30 cellular contexts compared by ENCODE assay signal in the genomic region with DNA sequence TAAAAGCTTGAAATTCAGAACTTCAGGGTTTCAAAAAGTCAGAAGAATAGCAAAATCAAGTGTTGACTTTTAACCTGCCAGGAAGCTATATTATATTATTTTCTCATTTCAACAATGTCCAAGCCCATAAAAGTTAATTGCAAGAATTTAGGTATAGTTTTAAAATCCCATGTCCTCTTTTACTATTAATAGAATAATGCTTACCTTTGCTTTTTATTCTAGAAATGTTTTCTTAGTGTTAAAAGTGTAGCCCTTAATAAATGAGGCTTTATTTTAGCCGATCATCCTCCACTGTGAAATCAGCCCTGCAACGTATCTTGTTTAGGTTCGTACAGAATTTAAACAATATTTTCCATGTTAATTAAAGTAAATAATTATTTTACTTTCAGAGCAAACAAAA. TPM values are rescaled to one million over a fixed set of nuclear protein-coding genes. Genes with fewer than 3 reads are reported as not detected.
"Had no signal": no experiment of that assay in that cellular context is flagged by ENCODE, and none has a peak within 500 bp of the region (broad histone marks: within the 10 kb centered on the region; RNA-seq: fewer than 3 reads in every experiment).

No MANE protein-coding gene starts in this region.

- DNase-seq: dorsolateral prefrontal cortex; effector CD4-positive, alpha-beta T cell; foreskin fibroblast; gastrocnemius medialis; heart left ventricle; islet precursor cell; kidney glomerular epithelial cell; left ventricle myocardium superior; lower lobe of right lung; naive thymus-derived CD8-positive, alpha-beta T cell; nephron progenitor cell; nucleus accumbens; posterior cingulate gyrus; psoas muscle; right cardiac atrium; spleen; stimulated activated CD4-positive, alpha-beta T cell treated with anti-CD3 and anti-CD28 coated beads, Interleukin-4, amount 100 ng/mL, for 4 hours; stimulated activated naive B cell treated with anti-CD40 and anti-IgM and Interleukin-4, amounts not matched to agents 10 μg/mL and 1 μg/mL and 100 μg/mL, for 72 hours had no signal

- H3K4me2 ChIP-seq: hepatocyte had no signal

- ATAC-seq: esophagus mucosa; gastrocnemius medialis; heart left ventricle; left ventricle myocardium superior; lower lobe of right lung; naive thymus-derived CD8-positive, alpha-beta T cell; psoas muscle; right cardiac atrium; stimulated activated naive B cell treated with anti-CD40 and anti-IgM and Interleukin-4, amounts not matched to agents 10 μg/mL and 1 μg/mL and 100 μg/mL, for 72 hours had no signal

- H3K4me3 ChIP-seq: dorsolateral prefrontal cortex, gastrocnemius medialis, heart left ventricle, hepatocyte, lower lobe of right lung, psoas muscle, skin epidermis, spleen, thoracic aorta, tibial nerve, vagina had no signal

- H3K27me3 ChIP-seq: dorsolateral prefrontal cortex, gastrocnemius medialis, heart left ventricle, hepatocyte, spleen, tibial nerve, vagina had no signal

- H3K79me2 ChIP-seq: hepatocyte had no signal

- H3K4me1 ChIP-seq: gastrocnemius medialis, heart left ventricle, lower lobe of right lung, psoas muscle, spleen, tibial nerve, vagina had no signal

- H3K27ac ChIP-seq: dorsolateral prefrontal cortex, epithelial cell of prostate, gastrocnemius medialis, heart left ventricle, hepatocyte, lower lobe of right lung, psoas muscle, skin epidermis, spleen, thoracic aorta, tibial nerve, vagina had no signal

- H3K9me3 ChIP-seq: gastrocnemius medialis, heart left ventricle, lower lobe of right lung, psoas muscle, spleen, thoracic aorta, tibial nerve, vagina had no signal

- H2AFZ ChIP-seq: hepatocyte had no signal

RNA-seq across cellular contexts. Expression of gene TKTL2, which starts 52.4 kb away (rescaled TPM):
- total RNA-seq: esophagus mucosa; gastrocnemius medialis; glomerular endothelial cell; heart left ventricle; hepatocyte; left ventricle myocardium superior; mesenteric fat pad; naive thymus-derived CD8-positive, alpha-beta T cell; osteocyte; psoas muscle; renal cortical epithelial cell; right cardiac atrium; tibial nerve; ureter; vagina had no signal
- polyA plus RNA-seq: heart left ventricle; hepatocyte; naive thymus-derived CD8-positive, alpha-beta T cell; psoas muscle; right cardiac atrium had no signal
